Comparison of ENCODE assay signal across 11 cellular contexts in the genomic region with DNA sequence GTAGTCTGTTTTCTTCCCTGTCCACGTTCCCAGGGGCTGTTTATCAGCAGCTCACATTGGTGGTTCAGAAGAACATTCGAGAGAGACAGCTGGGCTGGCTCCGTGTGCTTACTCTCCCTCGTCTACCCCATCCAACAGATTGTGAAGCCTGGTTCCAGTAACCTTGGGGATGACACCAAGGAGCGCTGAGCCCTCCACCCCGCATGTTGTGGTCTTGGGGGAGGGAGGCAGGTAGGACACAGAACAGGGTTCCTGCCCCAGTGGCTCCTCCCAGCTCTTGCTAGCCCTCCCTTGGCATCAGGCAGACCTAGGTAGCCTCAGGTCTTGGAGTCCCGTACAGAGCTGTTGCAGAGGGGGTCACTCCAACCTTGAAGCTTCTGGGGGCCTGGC. TPM values are rescaled to one million over a fixed set of nuclear protein-coding genes. Genes with fewer than 3 reads are reported as not detected.
DNase-seq lines count a peak whose midpoint lies in the region; ATAC-seq and TF ChIP-seq lines count a peak whose summit lies in the region.
"Had no signal": no experiment of that assay in that cellular context is flagged by ENCODE, and none has a peak within 500 bp of the region (broad histone marks: within the 10 kb centered on the region; RNA-seq: fewer than 3 reads in every experiment).

No MANE protein-coding gene starts in this region.

- H3K36me3 ChIP-seq in CD8-positive, alpha-beta memory T cell (ENCODE audit: insufficient read depth, low read length): no peaks in the 10 kb centered on the region
- no peaks in the 10 kb centered on the region for H3K36me3 ChIP-seq in Karpas-422 (ENCODE audit: insufficient read depth, low read length)
- H3K36me3 ChIP-seq in neutrophil: peaks cover 10% of the 10 kb centered on the region
- no peaks in the 10 kb centered on the region for H3K36me3 ChIP-seq in neural progenitor cell

- no peak for DNase-seq in CD8-positive, alpha-beta memory T cell
- DNase-seq in Karpas-422: no peak
- DNase-seq in central memory CD8-positive, alpha-beta T cell (ENCODE audit: low spot score in 2 of 2): no peak
- DNase-seq in Ammon's horn (ENCODE audit: low spot score): no peak
- no peak for DNase-seq in neural progenitor cell (ENCODE audit: low spot score)
- DNase-seq: activated CD4-positive, alpha-beta T cell treated with anti-CD3 and anti-CD28 coated beads for 1 hour; dermis blood vessel endothelial cell; stimulated activated naive CD4-positive, alpha-beta T cell treated with Interleukin-2 at 50 U/mL for 16 hours had no signal

- H2AFZ ChIP-seq in Karpas-422 (ENCODE audit: low read length) (no peak overlapping the region), neural progenitor cell (replicated peaks) (no peak overlapping the region)

- peaks cover 100% of the 10 kb centered on the region for H3K4me1 ChIP-seq in CD8-positive, alpha-beta memory T cell (ENCODE audit: insufficient read depth, low read length)
- H3K4me1 ChIP-seq in Karpas-422 (ENCODE audit: low read length): peaks cover 86% of the 10 kb centered on the region
- peaks cover 98 to 100% of the 10 kb centered on the region in 2 experiments for H3K4me1 ChIP-seq in neutrophil (ENCODE audit: control insufficient read depth in 1 of 2, insufficient read depth in 1 of 2, low read depth in 1 of 2, low read length in 1 of 2)
- peaks cover 37% of the 10 kb centered on the region for H3K4me1 ChIP-seq in neural progenitor cell

- H3K27me3 ChIP-seq in CD8-positive, alpha-beta memory T cell (ENCODE audit: insufficient read depth, low read length, poor library complexity, severe bottlenecking): no peaks in the 10 kb centered on the region
- H3K27me3 ChIP-seq in Karpas-422 (ENCODE audit: low read length) (no peaks in the 10 kb centered on the region), neutrophil (no peaks in the 10 kb centered on the region), neural progenitor cell (no peaks in the 10 kb centered on the region)

- POLR2A ChIA-PET in CD8-positive, alpha-beta memory T cell (lab: Charles Lee): interaction anchor here (0.9 to 12.8 kb wide), 5 partner anchors 15 to 124 kb away, joined by 3 to 145 read pairs (median 15); a partner anchor contains a TSS

- peak overlapping the region; percentile 90 for H3K27ac ChIP-seq in CD8-positive, alpha-beta memory T cell (ENCODE audit: low read depth, low read length)
- peak overlapping the region; percentile 93 for H3K27ac ChIP-seq in Karpas-422 (ENCODE audit: low read length)
- H3K27ac ChIP-seq in neutrophil: peak overlapping the region; percentile 95
- H3K27ac ChIP-seq in neural progenitor cell: no peak overlapping the region

- ATAC-seq in central memory CD8-positive, alpha-beta T cell (replicated peaks; ENCODE audit: extremely low read depth, poor library complexity, severe bottlenecking): no peak
- ATAC-seq in HG02970 (IDR thresholded peaks at IDR 0.05; ENCODE audit: low FRiP score, unreplicated experiment) (no peak), GM19324 (IDR thresholded peaks at IDR 0.05; ENCODE audit: low FRiP score, unreplicated experiment) (no peak)

- H3K79me2 ChIP-seq in Karpas-422 (ENCODE audit: low read length) (peaks cover 93% of the 10 kb centered on the region), neural progenitor cell (ENCODE audit: low read depth) (peaks cover 37% of the 10 kb centered on the region)

- H3F3A ChIP-seq in neural progenitor cell (ENCODE audit: low read depth): no peaks in the 10 kb centered on the region

- peak overlapping the region; percentile 56 for H3K4me3 ChIP-seq in CD8-positive, alpha-beta memory T cell (ENCODE audit: low read length)
- H3K4me3 ChIP-seq in Karpas-422 (ENCODE audit: low read length): no peak overlapping the region
- H3K4me3 ChIP-seq in neutrophil (ENCODE audit: low read depth in 1 of 2, low read length in 1 of 2): peak overlapping the region; percentile 58 to 66
- H3K4me3 ChIP-seq in neural progenitor cell: no peak overlapping the region

- H3K4me1 Mint-ChIP-seq in CD8-positive, alpha-beta memory T cell: peaks cover 98 to 100% (median 99%) of the 10 kb centered on the region in 3 donors
- H3K4me1 Mint-ChIP-seq in central memory CD8-positive, alpha-beta T cell: peaks cover 99% of the 10 kb centered on the region
- peaks cover 34% of the 10 kb centered on the region for H3K4me1 Mint-ChIP-seq in neural progenitor cell

- no peak for TF ChIP-seq CTCF in neutrophil (IDR thresholded peaks at IDR 0.05)
- no peak for TF ChIP-seq CTCF in neural progenitor cell (IDR thresholded peaks at IDR 0.05)

- H3K27ac Mint-ChIP-seq in CD8-positive, alpha-beta memory T cell: peak overlapping the region; percentile 83 to 99 (median 95)
- H3K27ac Mint-ChIP-seq in central memory CD8-positive, alpha-beta T cell (ENCODE audit: low read depth): peak overlapping the region; percentile 95
- no peak overlapping the region for H3K27ac Mint-ChIP-seq in neural progenitor cell

- CTCF ChIA-PET in CD8-positive, alpha-beta memory T cell (lab: Charles Lee): interaction anchor here (2.3 to 15.0 kb wide), 7 partner anchors 8 to 145 kb away, joined by 8 to 224 read pairs (median 26); no protein-coding TSS in a partner anchor

- peaks cover 0 to 1% of the 10 kb centered on the region in 2 donors for H3K27me3 Mint-ChIP-seq in CD8-positive, alpha-beta memory T cell
- no peaks in the 10 kb centered on the region for H3K27me3 Mint-ChIP-seq in central memory CD8-positive, alpha-beta T cell
- no peaks in the 10 kb centered on the region for H3K27me3 Mint-ChIP-seq in neural progenitor cell (ENCODE audit: insufficient read depth, low read depth)

- H4K20me1 ChIP-seq in Karpas-422 (ENCODE audit: insufficient read depth, low read depth, low read length): no peaks in the 10 kb centered on the region; the same call in 1 of the 2 replicates
- peaks cover 51% of the 10 kb centered on the region for H4K20me1 ChIP-seq in neural progenitor cell (ENCODE audit: low read depth)

- peaks cover 0 to 45% (median 8%) of the 10 kb centered on the region in 3 donors for H3K36me3 Mint-ChIP-seq in CD8-positive, alpha-beta memory T cell
- peaks cover 54% of the 10 kb centered on the region for H3K36me3 Mint-ChIP-seq in central memory CD8-positive, alpha-beta T cell (ENCODE audit: insufficient read depth)
- H3K36me3 Mint-ChIP-seq in neural progenitor cell: peaks cover 5% of the 10 kb centered on the region

- no peaks in the 10 kb centered on the region for H3K9me2 ChIP-seq in Karpas-422 (replicated peaks; ENCODE audit: insufficient read depth, low read length)

- no peaks in the 10 kb centered on the region for H3K9me3 ChIP-seq in CD8-positive, alpha-beta memory T cell (ENCODE audit: low read length)
- H3K9me3 ChIP-seq in Karpas-422 (ENCODE audit: low read length) (no peaks in the 10 kb centered on the region), neutrophil (no peaks in the 10 kb centered on the region), neural progenitor cell (ENCODE audit: low read depth) (no peaks in the 10 kb centered on the region)

- H3K9me3 Mint-ChIP-seq in CD8-positive, alpha-beta memory T cell: no peaks in the 10 kb centered on the region
- no peaks in the 10 kb centered on the region for H3K9me3 Mint-ChIP-seq in central memory CD8-positive, alpha-beta T cell
- H3K9me3 Mint-ChIP-seq in neural progenitor cell: no peaks in the 10 kb centered on the region

- H3K9ac ChIP-seq in Karpas-422 (ENCODE audit: low read length): peak overlapping the region; percentile 46
- H3K9ac ChIP-seq in neural progenitor cell: no peak overlapping the region

- no peak overlapping the region for H3K4me2 ChIP-seq in Karpas-422 (ENCODE audit: low read depth, low read length, poor library complexity, severe bottlenecking)
- no peak overlapping the region for H3K4me2 ChIP-seq in neural progenitor cell

- peak overlapping the region; percentile 56 to 85 (median 72) for H3K4me3 Mint-ChIP-seq in CD8-positive, alpha-beta memory T cell
- peak overlapping the region; percentile 81 for H3K4me3 Mint-ChIP-seq in central memory CD8-positive, alpha-beta T cell
- H3K4me3 Mint-ChIP-seq in neural progenitor cell: no peak overlapping the region

RNA-seq across cellular contexts. Expression of a gene that starts 33.1 kb away (rescaled TPM):
- 100 to 1,000 TPM; 145 to 147 TPM for total RNA-seq in CD8-positive, alpha-beta memory T cell
- polyA plus RNA-seq in CD8-positive, alpha-beta memory T cell: 109 TPM
- total RNA-seq in Karpas-422 (2014; rRNA removed; shearing (Covaris generic); ENCODE audit: low replicate concordance): 32.9 and 38.8 TPM in 2 replicates
- 11.9 and 25.1 TPM in 2 replicates for total RNA-seq in neural progenitor cell (ENCODE audit: low replicate concordance)

Comparison
In these comparisons a context has a peak if more than half of its experiments do, and no peak if none do; other contexts are left out.
1. H3K4me3 ChIP-seq: peak in CD8-positive, alpha-beta memory T cell (single experiment) and neutrophil (2 of 2); none in Karpas-422 (single experiment) and neural progenitor cell (single experiment).